Comparison of ENCODE assay signal across 14 cellular contexts in genomic region chr3:25962255-25962654, GRCh38.
A peak's percentile ranks its signal among the peaks of the same experiment; 100 is the strongest.
DNase-seq lines count a peak whose midpoint lies in the region; ATAC-seq, FAIRE-seq and TF ChIP-seq lines count a peak whose summit lies in the region.
"Had no signal": no experiment of that assay in that cellular context is flagged by ENCODE, and none has a peak within 500 bp of the region (broad histone marks: within the 10 kb centered on the region; RNA-seq: fewer than 3 reads in every experiment).

No MANE protein-coding gene starts in this region.

- FAIRE-seq in H1 (lab: Jason Lieb, UNC), result peak; percentile 98
- FAIRE-seq: endothelial cell of umbilical vein, GM18507 had no signal

- H4K8ac ChIP-seq in H1 (ENCODE audit: extremely low read depth, insufficient read depth, low read length), result no peak overlapping the region

- no peak overlapping the region for H3K4ac ChIP-seq in H1 (replicated peaks; ENCODE audit: insufficient read length, low read depth, low read length)

- peak in 2 of 3 experiments; percentile 62 to 70; a peak in 3 of 4 replicates for TF ChIP-seq CTCF in H1 (IDR thresholded peaks at IDR 0.05; ENCODE audit: control extremely low read depth in 1 of 3, insufficient read depth in 1 of 3, low read depth in 1 of 3, low read length in 3 of 3)
- TF ChIP-seq CTCF in prostate gland (IDR thresholded peaks at IDR 0.05), result peak in 3 of 4 experiments; percentile 30 to 49 (median 47)

- 42% methylated on average over 4 of the region's 4 CpGs; no CpG with 5 or more reads in 1 of the 2 experiments for WGBS in H1 (ENCODE audit: extremely low coverage in 1 of 2, insufficient coverage in 1 of 2, insufficient read length in 1 of 2, insufficient replicate concordance in 2 of 2, low coverage in 1 of 2, low lambda C conversion rate in 2 of 2, missing lambda C conversion rate in 1 of 2), 2 experiments
- WGBS in prostate gland, result 56% methylated on average over 4 of the region's 4 CpGs

- no peak overlapping the region for H3K4me2 ChIP-seq in H1 (ENCODE audit: insufficient read depth in 1 of 2, low read depth in 2 of 2, low read length in 2 of 2)

- no peaks in the 10 kb centered on the region for H4K20me1 ChIP-seq in H1 (replicated peaks in 1 of 2; ENCODE audit: control insufficient read depth in 1 of 2, insufficient read depth in 2 of 2, low read length in 2 of 2)

- CTCF ChIA-PET in H1 (lab: Charles Lee; ENCODE audit: partially characterized antibody), result interaction anchor here (0.6 to 2.8 kb wide), 25 partner anchors 8 to 1113 kb away, joined by 3 to 21 read pairs (median 4); no protein-coding TSS in a partner anchor

- peak; percentile 71 to 73 for TF ChIP-seq RAD21 in H1 (IDR thresholded peaks at IDR 0.05 in 1 of 2, conservative IDR thresholded peaks at IDR 0.05 in 1 of 2; ENCODE audit: low read depth in 2 of 2, low read length in 2 of 2)

- no peak overlapping the region for H3K23ac ChIP-seq in H1 (ENCODE audit: insufficient read length)

- ATAC-seq in HG02798 (IDR thresholded peaks at IDR 0.05; ENCODE audit: poor library complexity, unreplicated experiment) (no peak), HG02588 (IDR thresholded peaks at IDR 0.05; ENCODE audit: unreplicated experiment) (no peak)
- ATAC-seq: sciatic nerve had no signal

- no peak overlapping the region for H3K18ac ChIP-seq in H1 (ENCODE audit: extremely low read depth, low read length)

- DNase-seq in NCI-H1105 treated with DMSO at 0.1 percent for 48 hours (lab: John Stamatoyannopoulos, UW) (peak; percentile 22), NCI-H1105 (lab: John Stamatoyannopoulos, UW) (no peak), LoVo (ENCODE audit: low spot score) (peak; percentile 11), H1 (ENCODE audit: low read depth in 1 of 2, low spot score in 2 of 2) (peak in 1 of 2 experiments; percentile 5), prostate gland (ENCODE audit: low spot score) (peak; percentile 13), HK-2 (ENCODE audit: unreplicated experiment) (no peak)
- DNase-seq: activated CD4-positive, alpha-beta T cell treated with anti-CD3 and anti-CD28 coated beads, Interleukin-2, amount 50 U/mL, for 1 hour; DMS79 treated with DMSO at 0.1 percent for 48 hours; hypothalamus had no signal

- H2BK20ac ChIP-seq in H1 (ENCODE audit: low read length), result no peak overlapping the region

- H3K27ac ChIP-seq in H1 (ENCODE audit: low read depth, low read length), result no peak overlapping the region
- no peak overlapping the region for H3K27ac ChIP-seq in prostate gland

- no peak overlapping the region for H2AK5ac ChIP-seq in H1 (ENCODE audit: low read depth, low read length)

- no peak overlapping the region for H3K4me3 ChIP-seq in H1 (ENCODE audit: extremely low read depth in 1 of 4, insufficient read depth in 2 of 4, low read depth in 3 of 4, low read length in 4 of 4)
- no peak overlapping the region for H3K4me3 ChIP-seq in prostate gland

- TF ChIP-seq POLR2A in H1 (IDR thresholded peaks at IDR 0.05; ENCODE audit: control extremely low read depth in 1 of 2, low read depth in 2 of 2, low read length in 2 of 2), result no peak
- no peak for TF ChIP-seq POLR2A in prostate gland (IDR thresholded peaks at IDR 0.05)

- H3K36me3 ChIP-seq in H1 (ENCODE audit: control insufficient read depth in 2 of 4, insufficient read depth in 4 of 4, low read length in 3 of 4) (no peaks in the 10 kb centered on the region), prostate gland (no peaks in the 10 kb centered on the region)

- TF ChIP-seq EP300 in H1 (IDR thresholded peaks at IDR 0.05; ENCODE audit: borderline replicate concordance in 1 of 2, low read depth in 2 of 2, low read length in 2 of 2), result no peak

- no peaks in the 10 kb centered on the region for H3K79me2 ChIP-seq in H1 (ENCODE audit: control insufficient read depth in 1 of 2, insufficient read depth in 2 of 2, low read length in 2 of 2)

- H3K9ac ChIP-seq in H1 (replicated peaks in 1 of 4; ENCODE audit: extremely low read depth in 1 of 4, low read depth in 3 of 4, low read length in 3 of 4), result no peak overlapping the region

- no peak overlapping the region for H2BK120ac ChIP-seq in H1 (replicated peaks; ENCODE audit: low read depth, low read length)

- POLR2A ChIA-PET in H1 (lab: Charles Lee; ENCODE audit: partially characterized antibody), result no interaction called here

- no peak overlapping the region for H3K14ac ChIP-seq in H1 (ENCODE audit: insufficient read length)

- H3K27me3 ChIP-seq in H1 (replicated peaks in 1 of 4; ENCODE audit: control insufficient read depth in 3 of 4, extremely low read depth in 1 of 4, insufficient read depth in 3 of 4, low read length in 3 of 4) (no peaks in the 10 kb centered on the region), prostate gland (replicated peaks; ENCODE audit: insufficient read depth) (no peaks in the 10 kb centered on the region)

- H3K23me2 ChIP-seq in H1 (ENCODE audit: low read depth, low read length), result no peaks in the 10 kb centered on the region; the same call in 1 of the 2 replicates

- no peak overlapping the region for H3K56ac ChIP-seq in H1 (replicated peaks; ENCODE audit: insufficient read length, low read depth, low read length)

- H4K5ac ChIP-seq in H1 (ENCODE audit: insufficient read length, low read depth, low read length), result no peak overlapping the region

- peak overlapping the region; percentile 88; the same call in 1 of the 2 replicates for H2AFZ ChIP-seq in H1 (ENCODE audit: low read length)

- no peak overlapping the region for H2BK12ac ChIP-seq in H1 (ENCODE audit: low read depth, low read length)

- intact Hi-C loops in prostate gland (cut with DNase I), result no loop called here

- H3K79me1 ChIP-seq in H1 (ENCODE audit: low read depth, low read length), result no peaks in the 10 kb centered on the region

- H3K4me1 ChIP-seq in H1 (replicated peaks in 1 of 4; ENCODE audit: control insufficient read depth in 3 of 4, insufficient read depth in 4 of 4, low read length in 3 of 4) (no peaks in the 10 kb centered on the region), prostate gland (replicated peaks) (no peaks in the 10 kb centered on the region)

- no peak overlapping the region for H2BK15ac ChIP-seq in H1 (ENCODE audit: low read length)

- H3K9me3 ChIP-seq in H1 (ENCODE audit: insufficient read depth in 2 of 2, low read depth in 1 of 2, low read length in 1 of 2) (no peaks in the 10 kb centered on the region), prostate gland (no peaks in the 10 kb centered on the region)

- no peak overlapping the region for H4K91ac ChIP-seq in H1 (replicated peaks; ENCODE audit: insufficient read length, low read length)

- H2BK5ac ChIP-seq in H1 (ENCODE audit: low read depth, low read length), result no peak overlapping the region

TF ChIP-seq in H1, 55 proteins besides CTCF, POLR2A, EP300 and RAD21 (continues in another document):
- TF ChIP-seq TEAD4 (IDR thresholded peaks at IDR 0.05; ENCODE audit: low read depth, low read length), result peak; percentile 82
- 0 out of 2 replicates have a peak, but pooled peaks have one; percentile 19 for TF ChIP-seq MAX (IDR thresholded peaks at IDR 0.05)

Comparison
In these comparisons a context has a peak if more than half of its experiments do, and no peak if none do; other contexts are left out.
1. DNase-seq: peak in NCI-H1105 treated with DMSO at 0.1 percent for 48 hours (single experiment), LoVo (single experiment) and prostate gland (single experiment); none in NCI-H1105 (single experiment) and HK-2 (single experiment).